ENCODE assay signal across 1 cellular context in genomic region chr17:60139438-60140285, GRCh38.
TF ChIP-seq lines count a peak whose summit lies in the region.

No MANE protein-coding gene starts in this region.

TF ChIP-seq in K562, 482 proteins besides CTCF, POLR2A, EP300 and RAD21 (continued from another document and continues in another):
- TF ChIP-seq, protein P1, sequence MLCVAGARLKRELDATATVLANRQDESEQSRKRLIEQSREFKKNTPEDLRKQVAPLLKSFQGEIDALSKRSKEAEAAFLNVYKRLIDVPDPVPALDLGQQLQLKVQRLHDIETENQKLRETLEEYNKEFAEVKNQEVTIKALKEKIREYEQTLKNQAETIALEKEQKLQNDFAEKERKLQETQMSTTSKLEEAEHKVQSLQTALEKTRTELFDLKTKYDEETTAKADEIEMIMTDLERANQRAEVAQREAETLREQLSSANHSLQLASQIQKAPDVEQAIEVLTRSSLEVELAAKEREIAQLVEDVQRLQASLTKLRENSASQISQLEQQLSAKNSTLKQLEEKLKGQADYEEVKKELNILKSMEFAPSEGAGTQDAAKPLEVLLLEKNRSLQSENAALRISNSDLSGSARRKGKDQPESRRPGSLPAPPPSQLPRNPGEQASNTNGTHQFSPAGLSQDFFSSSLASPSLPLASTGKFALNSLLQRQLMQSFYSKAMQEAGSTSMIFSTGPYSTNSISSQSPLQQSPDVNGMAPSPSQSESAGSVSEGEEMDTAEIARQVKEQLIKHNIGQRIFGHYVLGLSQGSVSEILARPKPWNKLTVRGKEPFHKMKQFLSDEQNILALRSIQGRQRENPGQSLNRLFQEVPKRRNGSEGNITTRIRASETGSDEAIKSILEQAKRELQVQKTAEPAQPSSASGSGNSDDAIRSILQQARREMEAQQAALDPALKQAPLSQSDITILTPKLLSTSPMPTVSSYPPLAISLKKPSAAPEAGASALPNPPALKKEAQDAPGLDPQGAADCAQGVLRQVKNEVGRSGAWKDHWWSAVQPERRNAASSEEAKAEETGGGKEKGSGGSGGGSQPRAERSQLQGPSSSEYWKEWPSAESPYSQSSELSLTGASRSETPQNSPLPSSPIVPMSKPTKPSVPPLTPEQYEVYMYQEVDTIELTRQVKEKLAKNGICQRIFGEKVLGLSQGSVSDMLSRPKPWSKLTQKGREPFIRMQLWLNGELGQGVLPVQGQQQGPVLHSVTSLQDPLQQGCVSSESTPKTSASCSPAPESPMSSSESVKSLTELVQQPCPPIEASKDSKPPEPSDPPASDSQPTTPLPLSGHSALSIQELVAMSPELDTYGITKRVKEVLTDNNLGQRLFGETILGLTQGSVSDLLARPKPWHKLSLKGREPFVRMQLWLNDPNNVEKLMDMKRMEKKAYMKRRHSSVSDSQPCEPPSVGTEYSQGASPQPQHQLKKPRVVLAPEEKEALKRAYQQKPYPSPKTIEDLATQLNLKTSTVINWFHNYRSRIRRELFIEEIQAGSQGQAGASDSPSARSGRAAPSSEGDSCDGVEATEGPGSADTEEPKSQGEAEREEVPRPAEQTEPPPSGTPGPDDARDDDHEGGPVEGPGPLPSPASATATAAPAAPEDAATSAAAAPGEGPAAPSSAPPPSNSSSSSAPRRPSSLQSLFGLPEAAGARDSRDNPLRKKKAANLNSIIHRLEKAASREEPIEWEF (CRISPR knock-in tag; IDR thresholded peaks at IDR 0.05) = no peak
- TF ChIP-seq CBFA2T3 (IDR thresholded peaks at IDR 0.05) (no peak; the same call in 1 of the 2 replicates), CHCHD3 (CRISPR knock-in tag; IDR thresholded peaks at IDR 0.05) (no peak), SUPT5H (IDR thresholded peaks at IDR 0.05) (no peak), YY1 (IDR thresholded peaks at IDR 0.05; ENCODE audit: borderline replicate concordance in 1 of 3, control insufficient read depth in 1 of 3, extremely low read depth in 1 of 3, insufficient read depth in 3 of 3, insufficient read length in 1 of 3, insufficient replicate concordance in 2 of 3, low read depth in 1 of 3, low read length in 2 of 3) (peak in 2 of 3 experiments; percentile 45 to 53), TAF15 (IDR thresholded peaks at IDR 0.05; ENCODE audit: low read depth, low read length) (no peak), RHOXF2B (CRISPR knock-in tag; conservative IDR thresholded peaks at IDR 0.05) (no peak), PRMT5 (CRISPR knock-in tag; IDR thresholded peaks at IDR 0.05) (peak; percentile 97), HCFC1 (IDR thresholded peaks at IDR 0.05; ENCODE audit: low read depth, low read length) (peak; percentile 52; the same call in 1 of the 2 replicates), NCOA1 (IDR thresholded peaks at IDR 0.05; ENCODE audit: low read depth) (peak; percentile 80), ZNF41 (CRISPR knock-in tag; conservative IDR thresholded peaks at IDR 0.05) (no peak), NCOR1 (IDR thresholded peaks at IDR 0.05) (no peak), SRSF9 (IDR thresholded peaks at IDR 0.05; ENCODE audit: borderline replicate concordance, low read depth, low read length) (no peak), KLF6 (CRISPR knock-in tag; IDR thresholded peaks at IDR 0.05; ENCODE audit: borderline replicate concordance) (peak; percentile 86; the same call in 1 of the 2 replicates), SAFB (IDR thresholded peaks at IDR 0.05; ENCODE audit: borderline replicate concordance, low read depth, low read length) (peak; percentile 58; the same call in 1 of the 2 replicates), GTF3C2 (IDR thresholded peaks at IDR 0.05; ENCODE audit: borderline replicate concordance, extremely low read depth, insufficient read length) (no peak), ZNF445 (CRISPR knock-in tag; IDR thresholded peaks at IDR 0.05; ENCODE audit: low read depth) (no peak), MCM3 (IDR thresholded peaks at IDR 0.05) (no peak), CTBP1 (IDR thresholded peaks at IDR 0.05; ENCODE audit: borderline replicate concordance) (peak; percentile 66; the same call in 1 of the 2 replicates), IRF9 (tag; IDR thresholded peaks at IDR 0.05) (no peak), TEAD1 (CRISPR knock-in tag; IDR thresholded peaks at IDR 0.05) (peak; percentile 27 to 93; a peak in 3 of 4 replicates), SIN3A (IDR thresholded peaks at IDR 0.05; ENCODE audit: borderline replicate concordance in 2 of 2, control insufficient read depth in 1 of 2, low read depth in 2 of 2, low read length in 2 of 2) (peak; percentile 100), SOX6 (IDR thresholded peaks at IDR 0.05) (no peak), ZNF431 (CRISPR knock-in tag; IDR thresholded peaks at IDR 0.05) (peak; percentile 81), PURB (CRISPR knock-in tag; IDR thresholded peaks at IDR 0.05; ENCODE audit: low read depth) (no peak), NR2C2 (CRISPR knock-in tag; IDR thresholded peaks at IDR 0.05) (peak; percentile 78), NR2C2 (tag; IDR thresholded peaks at IDR 0.05) (no peak; the same call in 1 of the 2 replicates), ZNF695 (CRISPR knock-in tag; IDR thresholded peaks at IDR 0.05) (no peak), TCF7L2 (IDR thresholded peaks at IDR 0.05; ENCODE audit: low read depth, low read length) (no peak), HMGN3 (IDR thresholded peaks at IDR 0.05; ENCODE audit: borderline replicate concordance, extremely low read depth, insufficient read length, low read depth, low read length) (peak; percentile 55), GTF2F1 (IDR thresholded peaks at IDR 0.05; ENCODE audit: low read depth, low read length) (no peak), TBP (optimal IDR thresholded peaks at IDR 0.05; ENCODE audit: low read depth, low read length) (no peak), THRAP3 (IDR thresholded peaks at IDR 0.05; ENCODE audit: borderline replicate concordance) (no peak), ZNF408 (CRISPR knock-in tag; IDR thresholded peaks at IDR 0.05; ENCODE audit: low read depth) (no peak), XRCC3 (IDR thresholded peaks at IDR 0.05) (no peak), ETV6 (IDR thresholded peaks at IDR 0.05; ENCODE audit: borderline replicate concordance in 1 of 2, low read depth in 2 of 2, low read length in 1 of 2) (no peak), ETV6 (CRISPR knock-in tag; IDR thresholded peaks at IDR 0.05; ENCODE audit: borderline replicate concordance) (0 out of 2 replicates have a peak, but pooled peaks have one; percentile 67), SIN3B (IDR thresholded peaks at IDR 0.05; ENCODE audit: low read depth) (no peak), ESRRB (CRISPR knock-in tag; IDR thresholded peaks at IDR 0.05; ENCODE audit: borderline replicate concordance) (no peak), ZNF764 (CRISPR knock-in tag; IDR thresholded peaks at IDR 0.05; ENCODE audit: low read depth) (no peak), KLF16 (IDR thresholded peaks at IDR 0.05) (0 out of 2 replicates have a peak, but pooled peaks have one; percentile 54), POLR2G (IDR thresholded peaks at IDR 0.05; ENCODE audit: low read depth, low read length) (no peak), DIDO1 (tag; IDR thresholded peaks at IDR 0.05; ENCODE audit: low read depth) (no peak), PHTF2 (CRISPR knock-in tag; IDR thresholded peaks at IDR 0.05) (no peak), SRSF7 (optimal IDR thresholded peaks at IDR 0.05; ENCODE audit: low read depth, low read length) (no peak), NR3C1 (CRISPR knock-in tag; IDR thresholded peaks at IDR 0.05) (peak; percentile 96), ATF1 (CRISPR knock-in tag; IDR thresholded peaks at IDR 0.05) (peak; percentile 41; the same call in 1 of the 2 replicates), ATF1 (tag; IDR thresholded peaks at IDR 0.05) (peak; percentile 22; the same call in 1 of the 2 replicates), BRCA1 (IDR thresholded peaks at IDR 0.05) (no peak), BRCA1 (CRISPR knock-in tag; IDR thresholded peaks at IDR 0.05) (peak; percentile 61; the same call in 1 of the 2 replicates), E2F8 (IDR thresholded peaks at IDR 0.05; ENCODE audit: low read depth, partially characterized antibody) (peak; percentile 37), PTTG1 (tag; IDR thresholded peaks at IDR 0.05; ENCODE audit: low read depth) (no peak), CBFB (CRISPR knock-in tag; IDR thresholded peaks at IDR 0.05) (no peak), EGR1 (conservative IDR thresholded peaks at IDR 0.05) (no peak)
- TF ChIP-seq, protein P2, sequence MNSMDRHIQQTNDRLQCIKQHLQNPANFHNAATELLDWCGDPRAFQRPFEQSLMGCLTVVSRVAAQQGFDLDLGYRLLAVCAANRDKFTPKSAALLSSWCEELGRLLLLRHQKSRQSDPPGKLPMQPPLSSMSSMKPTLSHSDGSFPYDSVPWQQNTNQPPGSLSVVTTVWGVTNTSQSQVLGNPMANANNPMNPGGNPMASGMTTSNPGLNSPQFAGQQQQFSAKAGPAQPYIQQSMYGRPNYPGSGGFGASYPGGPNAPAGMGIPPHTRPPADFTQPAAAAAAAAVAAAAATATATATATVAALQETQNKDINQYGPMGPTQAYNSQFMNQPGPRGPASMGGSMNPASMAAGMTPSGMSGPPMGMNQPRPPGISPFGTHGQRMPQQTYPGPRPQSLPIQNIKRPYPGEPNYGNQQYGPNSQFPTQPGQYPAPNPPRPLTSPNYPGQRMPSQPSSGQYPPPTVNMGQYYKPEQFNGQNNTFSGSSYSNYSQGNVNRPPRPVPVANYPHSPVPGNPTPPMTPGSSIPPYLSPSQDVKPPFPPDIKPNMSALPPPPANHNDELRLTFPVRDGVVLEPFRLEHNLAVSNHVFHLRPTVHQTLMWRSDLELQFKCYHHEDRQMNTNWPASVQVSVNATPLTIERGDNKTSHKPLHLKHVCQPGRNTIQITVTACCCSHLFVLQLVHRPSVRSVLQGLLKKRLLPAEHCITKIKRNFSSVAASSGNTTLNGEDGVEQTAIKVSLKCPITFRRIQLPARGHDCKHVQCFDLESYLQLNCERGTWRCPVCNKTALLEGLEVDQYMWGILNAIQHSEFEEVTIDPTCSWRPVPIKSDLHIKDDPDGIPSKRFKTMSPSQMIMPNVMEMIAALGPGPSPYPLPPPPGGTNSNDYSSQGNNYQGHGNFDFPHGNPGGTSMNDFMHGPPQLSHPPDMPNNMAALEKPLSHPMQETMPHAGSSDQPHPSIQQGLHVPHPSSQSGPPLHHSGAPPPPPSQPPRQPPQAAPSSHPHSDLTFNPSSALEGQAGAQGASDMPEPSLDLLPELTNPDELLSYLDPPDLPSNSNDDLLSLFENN (IDR thresholded peaks at IDR 0.05; ENCODE audit: low read depth in 2 of 2, low read length in 2 of 2) = no peak
- TF ChIP-seq, protein P3, sequence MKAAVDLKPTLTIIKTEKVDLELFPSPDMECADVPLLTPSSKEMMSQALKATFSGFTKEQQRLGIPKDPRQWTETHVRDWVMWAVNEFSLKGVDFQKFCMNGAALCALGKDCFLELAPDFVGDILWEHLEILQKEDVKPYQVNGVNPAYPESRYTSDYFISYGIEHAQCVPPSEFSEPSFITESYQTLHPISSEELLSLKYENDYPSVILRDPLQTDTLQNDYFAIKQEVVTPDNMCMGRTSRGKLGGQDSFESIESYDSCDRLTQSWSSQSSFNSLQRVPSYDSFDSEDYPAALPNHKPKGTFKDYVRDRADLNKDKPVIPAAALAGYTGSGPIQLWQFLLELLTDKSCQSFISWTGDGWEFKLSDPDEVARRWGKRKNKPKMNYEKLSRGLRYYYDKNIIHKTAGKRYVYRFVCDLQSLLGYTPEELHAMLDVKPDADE (conservative IDR thresholded peaks at IDR 0.05; ENCODE audit: control insufficient read depth, low read depth, low read length) = peak; percentile 95
- TF ChIP-seq, protein P4, sequence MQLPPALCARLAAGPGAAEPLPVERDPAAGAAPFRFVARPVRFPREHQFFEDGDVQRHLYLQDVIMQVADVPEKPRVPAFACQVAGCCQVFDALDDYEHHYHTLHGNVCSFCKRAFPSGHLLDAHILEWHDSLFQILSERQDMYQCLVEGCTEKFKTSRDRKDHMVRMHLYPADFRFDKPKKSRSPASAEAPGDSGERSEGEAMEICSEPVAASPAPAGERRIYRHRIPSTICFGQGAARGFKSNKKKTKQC (CRISPR knock-in tag; IDR thresholded peaks at IDR 0.05) = peak; percentile 98
